ENCODE assay signal across 30 cellular contexts in the genomic region with DNA sequence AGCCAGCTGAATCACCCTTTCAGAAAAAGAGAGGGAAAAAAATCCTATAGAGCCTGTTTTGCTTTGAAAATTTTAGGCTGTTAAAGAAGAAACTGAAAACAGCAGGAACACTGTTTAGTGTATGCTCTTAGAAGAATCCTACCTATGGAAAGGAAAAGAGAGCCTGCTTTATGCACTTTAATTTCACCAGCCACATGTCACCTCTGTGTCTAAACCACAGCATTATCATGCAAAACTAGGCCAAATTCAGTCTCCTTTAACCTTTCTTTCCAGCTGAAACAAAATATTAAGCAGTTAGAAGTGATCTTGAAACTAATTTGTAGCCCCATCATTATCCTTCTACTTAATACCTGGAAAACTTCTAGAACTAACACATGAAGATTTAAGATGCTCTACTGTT.
DNase-seq lines count a peak whose midpoint lies in the region; ATAC-seq and TF ChIP-seq lines count a peak whose summit lies in the region.
"Had no signal": no experiment of that assay in that cellular context is flagged by ENCODE, and none has a peak within 500 bp of the region (broad histone marks: within the 10 kb centered on the region; RNA-seq: fewer than 3 reads in every experiment).

No MANE protein-coding gene starts in this region.

- no peak for TF ChIP-seq POLR2A in gastroesophageal sphincter (IDR thresholded peaks at IDR 0.05)

- H3K36me3 Mint-ChIP-seq in brain (no peaks in the 10 kb centered on the region), neural crest cell (ENCODE audit: low read depth) (no peaks in the 10 kb centered on the region)
- H3K36me3 Mint-ChIP-seq: CD4-positive, alpha-beta memory T cell had no signal

- H3K9me3 Mint-ChIP-seq in brain (no peaks in the 10 kb centered on the region), neural crest cell (no peaks in the 10 kb centered on the region)

- DNase-seq in neural crest cell (ENCODE audit: low read depth, low spot score) (no peak), NCI-H82 treated with DMSO at 0.1 percent for 48 hours (lab: John Stamatoyannopoulos, UW; ENCODE audit: unreplicated experiment) (no peak)
- no peak for DNase-seq in stimulated activated CD4-positive, alpha-beta T cell treated with anti-CD3 and anti-CD28 coated beads, Interleukin-4, amount 100 ng/mL, for 1 hour
- DNase-seq: C1 segment of cervical spinal cord; CD4-positive, alpha-beta memory T cell; COR-L47; DMS 273 treated with DMSO at 0.1 percent for 48 hours; DMS79; EL; GDM1; GOT3; Karpas-422; NCI-H1092 treated with DMSO at 0.1 percent for 48 hours; NCI-H1436; NCI-H187; NCI-H2081 treated with DMSO at 0.1 percent for 48 hours; NCI-H2171; NCI-H345; NCI-H510A treated with DMSO at 0.1 percent for 48 hours; NCI-H748 treated with DMSO at 0.1 percent for 48 hours; NK-92 treated with Interleukin-12 subunit alpha and Interleukin-12 subunit beta, amount 100 ng/mL, for 24 hours; SK-N-SH; SW 1271 had no signal

- H3K27me3 Mint-ChIP-seq in brain (no peaks in the 10 kb centered on the region), neural crest cell (ENCODE audit: low read depth) (no peaks in the 10 kb centered on the region)
- H3K27me3 Mint-ChIP-seq: CD4-positive, alpha-beta memory T cell had no signal

- TF ChIP-seq CTCF in brain (conservative IDR thresholded peaks at IDR 0.05) (no peak), neural crest cell (conservative IDR thresholded peaks at IDR 0.05) (no peak), gastroesophageal sphincter (IDR thresholded peaks at IDR 0.05) (no peak)

- H3K27ac Mint-ChIP-seq in brain = peak overlapping the region in 3 of 5 experiments; percentile 7 to 80 (median 48)
- H3K27ac Mint-ChIP-seq in neural crest cell (ENCODE audit: unreplicated experiment) = peak overlapping the region; percentile 28
- H3K27ac Mint-ChIP-seq: CD4-positive, alpha-beta memory T cell had no signal

- H3K36me3 ChIP-seq in HUES6 (ENCODE audit: control insufficient read depth, insufficient read depth, low read length) (no peaks in the 10 kb centered on the region), gastroesophageal sphincter (no peaks in the 10 kb centered on the region)

- ATAC-seq in GM21367 (IDR thresholded peaks at IDR 0.05; ENCODE audit: unreplicated experiment) (no peak), gastroesophageal sphincter (no peak)
- ATAC-seq: GM12878, HCT116, HepG2 had no signal

- H3K27me3 ChIP-seq in HUES6 (ENCODE audit: control insufficient read depth, insufficient read depth, low read length) (no peaks in the 10 kb centered on the region), gastroesophageal sphincter (no peaks in the 10 kb centered on the region)

- peak overlapping the region; percentile 25; the same call in 1 of the 2 replicates for H3K27ac ChIP-seq in HUES6 (ENCODE audit: low read depth, low read length)
- no peak overlapping the region for H3K27ac ChIP-seq in gastroesophageal sphincter

- no peaks in the 10 kb centered on the region for H3K9me3 ChIP-seq in HUES6 (ENCODE audit: control insufficient read depth, insufficient read depth, low read depth, low read length)
- H3K9me3 ChIP-seq in gastroesophageal sphincter = no peaks in the 10 kb centered on the region
- H3K9me3 ChIP-seq: SK-N-SH had no signal

- H3K4me3 Mint-ChIP-seq in brain (no peak overlapping the region), neural crest cell (no peak overlapping the region)
- H3K4me3 Mint-ChIP-seq: CD4-positive, alpha-beta memory T cell had no signal

- H3K4me1 ChIP-seq in HUES6 (ENCODE audit: control insufficient read depth, insufficient read depth, low read length) (peaks cover 19% of the 10 kb centered on the region), gastroesophageal sphincter (no peaks in the 10 kb centered on the region)

- TF ChIP-seq EP300 in gastroesophageal sphincter (IDR thresholded peaks at IDR 0.05) = no peak

- H3K4me1 Mint-ChIP-seq in brain = peaks cover 26% of the 10 kb centered on the region
- peaks cover 23% of the 10 kb centered on the region for H3K4me1 Mint-ChIP-seq in neural crest cell
- H3K4me1 Mint-ChIP-seq: CD4-positive, alpha-beta memory T cell had no signal

- no peak overlapping the region for H3K9ac ChIP-seq in HUES6 (ENCODE audit: low read length)
- H3K9ac ChIP-seq: SK-N-SH had no signal

- H3K4me3 ChIP-seq in HUES6 (ENCODE audit: low read depth, low read length) = no peak overlapping the region
- H3K4me3 ChIP-seq in gastroesophageal sphincter = no peak overlapping the region
- H3K4me3 ChIP-seq: GM12878 had no signal
